8 cellular contexts compared by ENCODE assay signal in the genomic region with DNA sequence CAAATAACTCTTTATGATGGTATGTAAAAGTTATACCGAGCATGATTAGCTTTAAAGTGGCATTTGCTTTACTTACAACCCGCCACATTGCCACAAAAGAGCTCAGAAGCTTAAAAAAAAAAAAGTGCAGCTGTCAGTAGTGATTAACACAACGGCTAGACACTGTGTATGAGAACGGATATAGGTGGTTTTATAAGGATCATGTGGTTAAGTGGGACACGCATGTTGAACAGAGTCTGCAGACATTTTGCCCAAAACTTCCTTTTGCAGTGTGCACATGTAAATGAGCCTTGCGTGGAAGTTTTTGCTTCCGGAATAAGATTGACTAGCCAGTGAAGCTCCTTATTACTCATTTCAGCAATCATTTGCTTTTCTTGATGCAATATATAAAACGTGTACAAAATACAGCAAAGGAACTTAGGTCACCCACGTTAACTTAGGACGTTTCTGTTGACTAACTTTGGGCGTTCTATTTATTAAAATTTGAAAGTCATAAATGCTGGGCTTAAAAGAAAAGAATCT. TPM values are rescaled to one million over a fixed set of nuclear protein-coding genes. Genes with fewer than 3 reads are reported as not detected.
DNase-seq lines count a peak whose midpoint lies in the region; ATAC-seq and TF ChIP-seq lines count a peak whose summit lies in the region.

No MANE protein-coding gene starts in this region.

- peak overlapping the region; percentile 97 for H3K27ac ChIP-seq in DND-41 (ENCODE audit: low read length)

- no peaks in the 10 kb centered on the region for H3K27me3 ChIP-seq in DND-41 (ENCODE audit: insufficient read depth, low read length, poor library complexity)

- H3K4me1 ChIP-seq in DND-41 (ENCODE audit: insufficient read depth, low read length) = peaks cover 95% of the 10 kb centered on the region

- no peak for TF ChIP-seq CTCF in DND-41 (IDR thresholded peaks at IDR 0.05; ENCODE audit: borderline replicate concordance, extremely low read depth, low read length, poor library complexity, severe bottlenecking)

- H3K4me1 Mint-ChIP-seq in IgD-negative memory B cell = peaks cover 19 to 37% (median 33%) of the 10 kb centered on the region in 3 donors

- no peaks in the 10 kb centered on the region for H3K36me3 Mint-ChIP-seq in IgD-negative memory B cell

- peak; percentile 94 for ATAC-seq in DND-41 (ENCODE audit: insufficient read depth, low read depth)
- peak; percentile 96 for ATAC-seq in GM21381 (IDR thresholded peaks at IDR 0.05; ENCODE audit: unreplicated experiment)

- H3K27me3 Mint-ChIP-seq in IgD-negative memory B cell = peaks cover 7% of the 10 kb centered on the region

- H3K9me3 ChIP-seq in DND-41 (ENCODE audit: insufficient read depth, low read length, severe bottlenecking) = no peaks in the 10 kb centered on the region

- H3K4me2 ChIP-seq in DND-41 (ENCODE audit: insufficient read depth, low read length) = peak overlapping the region; percentile 56

- peaks cover 20% of the 10 kb centered on the region for H3K79me2 ChIP-seq in DND-41 (ENCODE audit: insufficient read depth, low read length)

- H3K36me3 ChIP-seq in DND-41 (ENCODE audit: insufficient read depth, low read length) = no peaks in the 10 kb centered on the region

- H2AFZ ChIP-seq in DND-41 (ENCODE audit: low read depth, low read length) = no peak overlapping the region

- H3K9me3 Mint-ChIP-seq in IgD-negative memory B cell = peaks cover 0 to 2% (median 0%) of the 10 kb centered on the region in 3 donors

- peak overlapping the region; percentile 80 to 91 (median 84) for H3K27ac Mint-ChIP-seq in IgD-negative memory B cell

- H3K9ac ChIP-seq in DND-41 (ENCODE audit: low read depth, low read length) = peak overlapping the region; percentile 67

- DNase-seq in DND-41 (peak; percentile 87), foreskin melanocyte (peak; percentile 88), NCI-H446 (lab: John Stamatoyannopoulos, UW) (no peak), DMS153 (lab: John Stamatoyannopoulos, UW) (no peak)
- DNase-seq in activated CD4-positive, alpha-beta T cell treated with anti-CD3 and anti-CD28 coated beads for 1 hour = peak; percentile 22
- DNase-seq in stimulated activated CD4-positive, alpha-beta T cell treated with anti-CD3 and anti-CD28 coated beads, TNF-alpha, amount 100 ng/mL, for 4 hours (ENCODE audit: low read depth in 3 of 3) = peak in 2 of 3 experiments; percentile 17 to 49

- peak overlapping the region; percentile 17 to 75 (median 54) for H3K4me3 Mint-ChIP-seq in IgD-negative memory B cell

- H3K4me3 ChIP-seq in DND-41 (ENCODE audit: low read depth in 1 of 2, low read length in 2 of 2) = peak overlapping the region in 1 of 2 experiments; percentile 44; a peak in 1 of 4 replicates

- no peaks in the 10 kb centered on the region for H4K20me1 ChIP-seq in DND-41 (ENCODE audit: insufficient read depth, low read length)

RNA-seq across cellular contexts. Expression of gene RGS1, which starts 58.7 kb away (rescaled TPM):
- 119 TPM for polyA plus RNA-seq in IgD-negative memory B cell

Comparison
In these comparisons a context has a peak if more than half of its experiments do, and no peak if none do; other contexts are left out.
1. DNase-seq: peak in DND-41 (single experiment), activated CD4-positive, alpha-beta T cell treated with anti-CD3 and anti-CD28 coated beads for 1 hour (single experiment), foreskin melanocyte (single experiment) and stimulated activated CD4-positive, alpha-beta T cell treated with anti-CD3 and anti-CD28 coated beads, TNF-alpha, amount 100 ng/mL, for 4 hours (2 of 3); none in NCI-H446 (0 of 2) and DMS153 (single experiment).